1 cellular context compared by ENCODE assay signal in genomic region chr10:69315100-69315542, GRCh38.
TF ChIP-seq lines count a peak whose summit lies in the region.

No MANE protein-coding gene starts in this region.

TF ChIP-seq in K562, 482 proteins besides CTCF, POLR2A, EP300 and RAD21 (continued from another document and continues in another):
- TF ChIP-seq PKNOX1 (IDR thresholded peaks at IDR 0.05): peak; percentile 48; the same call in 1 of the 2 replicates
- TF ChIP-seq ELF4 (CRISPR knock-in tag; IDR thresholded peaks at IDR 0.05): no peak
- no peak for TF ChIP-seq ZNF830 (CRISPR knock-in tag; IDR thresholded peaks at IDR 0.05)
- peak; percentile 58 for TF ChIP-seq CTBP1 (IDR thresholded peaks at IDR 0.05; ENCODE audit: borderline replicate concordance)
- no peak for TF ChIP-seq HOMEZ (CRISPR knock-in tag; IDR thresholded peaks at IDR 0.05)
- TF ChIP-seq ID3 (CRISPR knock-in tag; IDR thresholded peaks at IDR 0.05): no peak
- no peak for TF ChIP-seq ID3 (tag; IDR thresholded peaks at IDR 0.05)
- peak; percentile 83 for TF ChIP-seq CEBPG (CRISPR knock-in tag; IDR thresholded peaks at IDR 0.05)
- peak; percentile 88 to 92 for TF ChIP-seq CEBPG (tag; conservative IDR thresholded peaks at IDR 0.05 in 1 of 2, IDR thresholded peaks at IDR 0.05 in 1 of 2)
- TF ChIP-seq ZNF512 (tag; IDR thresholded peaks at IDR 0.05): no peak
- no peak for TF ChIP-seq E2F1 (CRISPR knock-in tag; IDR thresholded peaks at IDR 0.05)
- peak; percentile 70 for TF ChIP-seq SPI1 (IDR thresholded peaks at IDR 0.05; ENCODE audit: borderline replicate concordance, low read depth, low read length)
- TF ChIP-seq PCBP2 (IDR thresholded peaks at IDR 0.05; ENCODE audit: low read depth, low read length, poor library complexity, severe bottlenecking): no peak
- no peak for TF ChIP-seq TAF9B (IDR thresholded peaks at IDR 0.05; ENCODE audit: partially characterized antibody)
- TF ChIP-seq PPARD (CRISPR knock-in tag; IDR thresholded peaks at IDR 0.05): no peak
- TF ChIP-seq CTCFL (IDR thresholded peaks at IDR 0.05; ENCODE audit: borderline replicate concordance, insufficient read depth, low read depth, low read length, poor library complexity, severe bottlenecking): no peak
- no peak for TF ChIP-seq ETV5 (CRISPR knock-in tag; IDR thresholded peaks at IDR 0.05; ENCODE audit: low read depth)
- peak; percentile 94 for TF ChIP-seq MEIS2 (IDR thresholded peaks at IDR 0.05; ENCODE audit: partially characterized antibody)
- TF ChIP-seq BCL6 (CRISPR knock-in tag; IDR thresholded peaks at IDR 0.05): peak; percentile 47; the same call in 1 of the 2 replicates
- TF ChIP-seq NCOA1 (IDR thresholded peaks at IDR 0.05; ENCODE audit: low read depth): 0 out of 2 replicates have a peak, but pooled peaks have one; percentile 15
- TF ChIP-seq PHB (CRISPR knock-in tag; IDR thresholded peaks at IDR 0.05): no peak
- no peak for TF ChIP-seq GTF3C2 (IDR thresholded peaks at IDR 0.05; ENCODE audit: borderline replicate concordance, extremely low read depth, insufficient read length)
- no peak for TF ChIP-seq ZNF232 (CRISPR knock-in tag; IDR thresholded peaks at IDR 0.05)
- TF ChIP-seq ZNF253 (CRISPR knock-in tag; conservative IDR thresholded peaks at IDR 0.05): no peak
- no peak for TF ChIP-seq HDAC8 (tag; IDR thresholded peaks at IDR 0.05)
- TF ChIP-seq ZNF707 (CRISPR knock-in tag; conservative IDR thresholded peaks at IDR 0.05): no peak
- no peak for TF ChIP-seq ZBTB17 (CRISPR knock-in tag; IDR thresholded peaks at IDR 0.05)
- TF ChIP-seq ZNF121 (CRISPR knock-in tag; conservative IDR thresholded peaks at IDR 0.05): no peak
- no peak for TF ChIP-seq PYGO2 (tag; IDR thresholded peaks at IDR 0.05)
- 0 out of 2 replicates have a peak, but pooled peaks have one; percentile 14 for TF ChIP-seq ZNF644 (tag; IDR thresholded peaks at IDR 0.05; ENCODE audit: low read depth)
- no peak for TF ChIP-seq XRCC5 (IDR thresholded peaks at IDR 0.05; ENCODE audit: low read depth, low read length)
- TF ChIP-seq HNRNPLL (IDR thresholded peaks at IDR 0.05; ENCODE audit: low read depth, low read length, poor library complexity, severe bottlenecking): no peak
- TF ChIP-seq GTF2A2 (tag; IDR thresholded peaks at IDR 0.05): no peak
- no peak for TF ChIP-seq ERF (CRISPR knock-in tag; IDR thresholded peaks at IDR 0.05)
- TF ChIP-seq ARID3A (IDR thresholded peaks at IDR 0.05; ENCODE audit: borderline replicate concordance, low read depth, low read length): no peak
- TF ChIP-seq HMG20B (CRISPR knock-in tag; IDR thresholded peaks at IDR 0.05): no peak
- TF ChIP-seq ETS2 (tag; IDR thresholded peaks at IDR 0.05; ENCODE audit: borderline replicate concordance, poor library complexity, severe bottlenecking): no peak
- TF ChIP-seq NFE2 (IDR thresholded peaks at IDR 0.05; ENCODE audit: low read depth): peak; percentile 11; the same call in 1 of the 2 replicates
- no peak for TF ChIP-seq NUFIP1 (IDR thresholded peaks at IDR 0.05; ENCODE audit: partially characterized antibody)
- no peak for TF ChIP-seq TEAD1 (CRISPR knock-in tag; IDR thresholded peaks at IDR 0.05)
- TF ChIP-seq SRSF3 (IDR thresholded peaks at IDR 0.05; ENCODE audit: insufficient read depth, low read length): no peak
- TF ChIP-seq TAF15 (IDR thresholded peaks at IDR 0.05; ENCODE audit: low read depth, low read length): no peak
- no peak for TF ChIP-seq RREB1 (CRISPR knock-in tag; IDR thresholded peaks at IDR 0.05)
- TF ChIP-seq TEAD4 (IDR thresholded peaks at IDR 0.05; ENCODE audit: low read length): peak; percentile 62
- no peak for TF ChIP-seq TEAD4 (CRISPR knock-in tag; IDR thresholded peaks at IDR 0.05; ENCODE audit: borderline replicate concordance)
- TF ChIP-seq SAFB2 (IDR thresholded peaks at IDR 0.05; ENCODE audit: borderline replicate concordance, low read depth, low read length, severe bottlenecking): no peak
- TF ChIP-seq ZNF780A (CRISPR knock-in tag; IDR thresholded peaks at IDR 0.05): no peak
